In genomic region chr3:141815667-141816066, GRCh38 we compare ENCODE assay signal across 29 cellular contexts. TPM values are rescaled to one million over a fixed set of nuclear protein-coding genes. Genes with fewer than 3 reads are reported as not detected.
"Had no signal": no experiment of that assay in that cellular context is flagged by ENCODE, and none has a peak within 500 bp of the region (broad histone marks: within the 10 kb centered on the region; RNA-seq: fewer than 3 reads in every experiment).

No MANE protein-coding gene starts in this region.

- H3K27me3 ChIP-seq: colonic mucosa, esophagus squamous epithelium, gastrocnemius medialis, heart right ventricle, left lung had no signal

- H3K4me3 ChIP-seq: colonic mucosa, esophagus squamous epithelium, gastrocnemius medialis, heart right ventricle, left lung, lower lobe of right lung, mucosa of descending colon had no signal

- H3K36me3 ChIP-seq: colonic mucosa, esophagus squamous epithelium, gastrocnemius medialis, heart right ventricle, left lung, lower lobe of right lung had no signal

- DNase-seq: colonic mucosa; cortex of kidney; effector CD8-positive, alpha-beta T cell; effector memory CD8-positive, alpha-beta T cell; endodermal cell; esophagus squamous epithelium; foreskin fibroblast; foreskin melanocyte; gastrocnemius medialis; glutamatergic neuron; head of caudate nucleus; heart right ventricle; hippocampal formation; left cardiac atrium; left lung; left ventricle myocardium superior; lower lobe of right lung; mesenchymal stem cell; mucosa of descending colon; naive thymus-derived CD4-positive, alpha-beta T cell had no signal

- ATAC-seq: effector memory CD8-positive, alpha-beta T cell; esophagus mucosa; gastrocnemius medialis; heart right ventricle; left cardiac atrium; left lung; left ventricle myocardium superior; lower lobe of right lung; mucosa of descending colon; naive thymus-derived CD4-positive, alpha-beta T cell had no signal

- H3K4me1 ChIP-seq: colonic mucosa, gastrocnemius medialis, heart right ventricle, left lung, lower lobe of right lung had no signal

- H3K27ac ChIP-seq: colonic mucosa, epithelial cell of prostate, esophagus squamous epithelium, gastrocnemius medialis, heart right ventricle, left lung, lower lobe of right lung had no signal

- H3K9me3 ChIP-seq: colonic mucosa, gastrocnemius medialis, left lung, lower lobe of right lung, mucosa of descending colon had no signal

RNA-seq across cellular contexts. Expression of gene GRK7, which starts 52.5 kb away (rescaled TPM):
- total RNA-seq: colonic mucosa, dermis microvascular lymphatic vessel endothelial cell, endodermal cell, esophagus mucosa, glomerular endothelial cell, kidney epithelial cell, left cardiac atrium, left lung, left ventricle myocardium superior, lower lobe of right lung, lung microvascular endothelial cell, mesenteric fat pad, mesothelial cell of epicardium, mucosa of descending colon had no signal
- polyA plus RNA-seq: keratinocyte; naive thymus-derived CD4-positive, alpha-beta T cell had no signal
